ENCODE assay signal across 14 cellular contexts in genomic region chr2:215536476-215536875, GRCh38.
A peak's percentile ranks its signal among the peaks of the same experiment; 100 is the strongest.
DNase-seq lines count a peak whose midpoint lies in the region; ATAC-seq and TF ChIP-seq lines count a peak whose summit lies in the region.
"Had no signal": no experiment of that assay in that cellular context is flagged by ENCODE, and none has a peak within 500 bp of the region (broad histone marks: within the 10 kb centered on the region; RNA-seq: fewer than 3 reads in every experiment).

No MANE protein-coding gene starts in this region.

- in situ Hi-C loops in GM23248 (cut with MboI): no loop called here

- H3K27ac ChIP-seq in GM23248 (peak overlapping the region; percentile 87), SK-N-SH (ENCODE audit: low read depth in 2 of 2, low read length in 1 of 2) (peak overlapping the region in 1 of 2 experiments; percentile 62; a peak in 3 of 4 replicates), smooth muscle cell (ENCODE audit: low read depth) (peak overlapping the region; percentile 84), lower lobe of right lung (no peak overlapping the region)

- H3K9ac ChIP-seq in GM23248 (peak overlapping the region; percentile 68), SK-N-SH (peak overlapping the region; percentile 9; the same call in 1 of the 2 replicates), smooth muscle cell (ENCODE audit: low read depth) (peak overlapping the region; percentile 41)

- POLR2A ChIA-PET in SK-N-SH (lab: Yijun Ruan, JAX): no interaction called here

- intact Hi-C loops in lower lobe of right lung (cut with DNase I): no loop called here

- no peaks in the 10 kb centered on the region for H3K9me3 ChIP-seq in GM23248 (ENCODE audit: low read depth)
- H3K9me3 ChIP-seq in SK-N-SH: no peaks in the 10 kb centered on the region
- no peaks in the 10 kb centered on the region for H3K9me3 ChIP-seq in smooth muscle cell (replicated peaks; ENCODE audit: low read depth)
- H3K9me3 ChIP-seq in lower lobe of right lung: peaks cover 7% of the 10 kb centered on the region

- DNase-seq in GM23248 (peak; percentile 87), SK-N-SH (no peak), fibroblast of mammary gland (ENCODE audit: low read depth) (peak; percentile 69), smooth muscle cell (lab: John Stamatoyannopoulos, UW; ENCODE audit: unreplicated experiment) (no peak), lower lobe of right lung (no peak), activated T-cell treated with anti-CD3 and anti-CD28 coated beads for 4 hours (no peak), NCI-H1092 (lab: John Stamatoyannopoulos, UW) (no peak), epidermal melanocyte (ENCODE audit: insufficient read length, low spot score) (no peak)
- DNase-seq: activated CD8-positive, alpha-beta T cell treated with anti-CD3 and anti-CD28 coated beads for 36 hours; activated T-cell treated with anti-CD3 and anti-CD28 coated beads, Interleukin-2, amount 50 U/mL, for 72 hours; immature natural killer cell; NCI-H1048; occipital lobe had no signal

- WGBS in GM23248 (ENCODE audit: low coverage in 1 of 2, low lambda C conversion rate in 2 of 2, missing lambda C conversion rate in 2 of 2), 2 experiments: 13 to 17% methylated on average over 5 of the region's 5 CpGs
- WGBS in SK-N-SH (ENCODE audit: low lambda C conversion rate): 62% methylated on average over 5 of the region's 5 CpGs
- WGBS in smooth muscle cell (ENCODE audit: low lambda C conversion rate): 71% methylated on average over 5 of the region's 5 CpGs

- H3K4me2 ChIP-seq in GM23248 (ENCODE audit: unreplicated experiment) (peak overlapping the region; percentile 75), SK-N-SH (peak overlapping the region; percentile 31), smooth muscle cell (peak overlapping the region; percentile 73)

- H3K4me3 ChIP-seq in GM23248: peak overlapping the region; percentile 34
- H3K4me3 ChIP-seq in SK-N-SH (ENCODE audit: low read depth in 2 of 2, low read length in 1 of 2): no peak overlapping the region
- H3K4me3 ChIP-seq in fibroblast of mammary gland (ENCODE audit: control insufficient read depth, low read depth, low read length): no peak overlapping the region
- H3K4me3 ChIP-seq in smooth muscle cell: no peak overlapping the region
- no peak overlapping the region for H3K4me3 ChIP-seq in lower lobe of right lung

- no peak for ATAC-seq in lower lobe of right lung
- ATAC-seq: activated CD8-positive, alpha-beta T cell treated with anti-CD3 and anti-CD28 coated beads for 36 hours; activated T-cell treated with anti-CD3 and anti-CD28 coated beads, Interleukin-2, amount 50 U/mL, for 72 hours; WTC11 had no signal

- H4K20me1 ChIP-seq in GM23248 (ENCODE audit: insufficient read depth): no peaks in the 10 kb centered on the region
- H4K20me1 ChIP-seq in SK-N-SH (ENCODE audit: insufficient read depth): no peaks in the 10 kb centered on the region
- H4K20me1 ChIP-seq in smooth muscle cell (ENCODE audit: low read depth): no peaks in the 10 kb centered on the region

- H3K27me3 ChIP-seq in GM23248 (replicated peaks; ENCODE audit: insufficient read depth) (no peaks in the 10 kb centered on the region), SK-N-SH (ENCODE audit: insufficient read depth) (no peaks in the 10 kb centered on the region), smooth muscle cell (ENCODE audit: low read depth) (no peaks in the 10 kb centered on the region), lower lobe of right lung (ENCODE audit: low read depth) (no peaks in the 10 kb centered on the region)

- H3K4me1 ChIP-seq in GM23248 (ENCODE audit: insufficient read depth): peaks cover 57% of the 10 kb centered on the region
- H3K4me1 ChIP-seq in SK-N-SH (ENCODE audit: control insufficient read depth in 1 of 2, insufficient read depth in 2 of 2, low read depth in 1 of 2, low read length in 1 of 2): peaks cover 0 to 39% of the 10 kb centered on the region in 2 experiments; a peak in 1 of 4 replicates
- H3K4me1 ChIP-seq in smooth muscle cell (ENCODE audit: low read depth): peaks cover 8% of the 10 kb centered on the region
- H3K4me1 ChIP-seq in lower lobe of right lung: peaks cover 9% of the 10 kb centered on the region

- H2AFZ ChIP-seq in GM23248: 0 out of 2 replicates have a peak overlapping the region, but pooled peaks have one; percentile 0
- H2AFZ ChIP-seq in SK-N-SH (ENCODE audit: low read depth): 0 out of 2 replicates have a peak overlapping the region, but pooled peaks have one; percentile 4
- no peak overlapping the region for H2AFZ ChIP-seq in smooth muscle cell (ENCODE audit: low read depth)

- TF ChIP-seq CTCF in SK-N-SH (IDR thresholded peaks at IDR 0.05): no peak
- TF ChIP-seq CTCF in fibroblast of mammary gland (conservative IDR thresholded peaks at IDR 0.05; ENCODE audit: control insufficient read depth, insufficient read depth, low read depth, low read length): no peak
- TF ChIP-seq CTCF in smooth muscle cell (IDR thresholded peaks at IDR 0.05; ENCODE audit: borderline replicate concordance, insufficient read depth, poor library complexity, severe bottlenecking): no peak
- no peak for TF ChIP-seq CTCF in lower lobe of right lung (IDR thresholded peaks at IDR 0.05)

- H3K36me3 ChIP-seq in GM23248 (ENCODE audit: low read depth): no peaks in the 10 kb centered on the region
- no peaks in the 10 kb centered on the region for H3K36me3 ChIP-seq in SK-N-SH (replicated peaks in 1 of 2; ENCODE audit: control insufficient read depth in 1 of 2, insufficient read depth in 2 of 2, low read length in 1 of 2)
- no peaks in the 10 kb centered on the region for H3K36me3 ChIP-seq in smooth muscle cell (ENCODE audit: low read depth)
- H3K36me3 ChIP-seq in lower lobe of right lung: no peaks in the 10 kb centered on the region

- H3K9me2 ChIP-seq in GM23248 (ENCODE audit: insufficient read depth) (no peaks in the 10 kb centered on the region), SK-N-SH (no peaks in the 10 kb centered on the region)

- H3K79me2 ChIP-seq in GM23248 (ENCODE audit: insufficient read depth) (no peaks in the 10 kb centered on the region), SK-N-SH (ENCODE audit: insufficient read depth) (no peaks in the 10 kb centered on the region), smooth muscle cell (ENCODE audit: low read depth) (no peaks in the 10 kb centered on the region)

- no peak for TF ChIP-seq RAD21 in SK-N-SH (IDR thresholded peaks at IDR 0.05; ENCODE audit: low read length)

- no peak for TF ChIP-seq EP300 in SK-N-SH (IDR thresholded peaks at IDR 0.05; ENCODE audit: borderline replicate concordance in 1 of 2, low read depth in 1 of 2, low read length in 1 of 2)

- CTCF ChIA-PET in SK-N-SH (lab: Yijun Ruan, JAX): interaction anchor here (0.7 kb wide), 1 partner anchor 202 kb away, joined by 3 read pairs; no protein-coding TSS in a partner anchor

- H3F3A ChIP-seq in GM23248 (ENCODE audit: insufficient read depth) (peaks cover 63% of the 10 kb centered on the region), SK-N-SH (replicated peaks; ENCODE audit: insufficient read depth) (peaks cover 41% of the 10 kb centered on the region), smooth muscle cell (ENCODE audit: low read depth) (peaks cover 21% of the 10 kb centered on the region)

TF ChIP-seq in SK-N-SH, 30 proteins besides CTCF, POLR2A, EP300 and RAD21:
- TF ChIP-seq PBX3 (IDR thresholded peaks at IDR 0.05) (0 out of 2 replicates have a peak, but pooled peaks have one; percentile 4), TEAD4 (IDR thresholded peaks at IDR 0.05; ENCODE audit: borderline replicate concordance, insufficient read depth) (no peak), RFX5 (IDR thresholded peaks at IDR 0.05; ENCODE audit: low read length) (no peak), TAF1 (IDR thresholded peaks at IDR 0.05; ENCODE audit: borderline replicate concordance, low read depth, low read length) (no peak), CHD2 (IDR thresholded peaks at IDR 0.05; ENCODE audit: low read length, partially characterized antibody) (no peak), TCF12 (IDR thresholded peaks at IDR 0.05) (peak; percentile 16; the same call in 1 of the 2 replicates), SIN3A (IDR thresholded peaks at IDR 0.05; ENCODE audit: borderline replicate concordance, low read depth, low read length) (no peak)
- TF ChIP-seq, protein P1, sequence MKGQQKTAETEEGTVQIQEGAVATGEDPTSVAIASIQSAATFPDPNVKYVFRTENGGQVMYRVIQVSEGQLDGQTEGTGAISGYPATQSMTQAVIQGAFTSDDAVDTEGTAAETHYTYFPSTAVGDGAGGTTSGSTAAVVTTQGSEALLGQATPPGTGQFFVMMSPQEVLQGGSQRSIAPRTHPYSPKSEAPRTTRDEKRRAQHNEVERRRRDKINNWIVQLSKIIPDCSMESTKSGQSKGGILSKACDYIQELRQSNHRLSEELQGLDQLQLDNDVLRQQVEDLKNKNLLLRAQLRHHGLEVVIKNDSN (IDR thresholded peaks at IDR 0.05; ENCODE audit: borderline replicate concordance, low read depth): no peak

Comparison
In these comparisons a context has a peak if more than half of its experiments do, and no peak if none do; other contexts are left out.
1. DNase-seq: peak in GM23248 (single experiment) and fibroblast of mammary gland (single experiment); none in SK-N-SH (single experiment), smooth muscle cell (single experiment), lower lobe of right lung (single experiment), activated T-cell treated with anti-CD3 and anti-CD28 coated beads for 4 hours (single experiment), NCI-H1092 (single experiment) and epidermal melanocyte (single experiment).
2. H3K9ac ChIP-seq: peak in every context shown above with its lines; median percentile 68 in GM23248; 41 in smooth muscle cell; 9 in SK-N-SH.
3. Peak in every context shown above with its lines, with median percentiles within 50 percentile points of each other: H3K4me2 ChIP-seq.